9 cellular contexts compared by ENCODE assay signal in the genomic region with DNA sequence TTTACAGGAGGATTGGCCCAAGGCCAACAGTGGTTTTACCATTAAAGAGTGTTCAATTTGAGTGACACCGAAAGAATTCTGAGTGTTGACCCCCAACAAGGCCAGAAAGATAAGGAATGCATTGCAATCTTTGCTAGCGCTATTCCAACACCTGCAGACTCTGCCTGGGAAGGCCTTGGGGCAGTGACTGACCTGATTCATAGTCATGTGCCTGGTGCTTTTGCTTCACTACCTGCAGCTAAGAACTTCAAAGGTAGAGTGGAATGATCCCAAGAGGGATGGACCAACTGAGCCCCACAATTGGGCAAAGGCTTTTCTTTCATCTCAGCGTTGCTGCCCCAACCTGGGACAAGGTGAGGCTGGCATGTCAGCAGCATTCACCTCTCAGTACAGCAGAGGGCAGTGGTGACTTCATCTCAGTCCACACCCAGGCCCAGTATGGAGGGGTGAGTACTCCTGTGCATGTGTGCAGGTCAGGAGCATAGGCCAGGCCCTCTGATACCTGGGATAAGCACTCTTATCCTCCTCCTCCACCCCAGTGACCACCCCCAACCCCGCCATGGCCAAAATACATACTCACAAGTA.
A peak's percentile ranks its signal among the peaks of the same experiment; 100 is the strongest.
DNase-seq lines count a peak whose midpoint lies in the region; ATAC-seq and TF ChIP-seq lines count a peak whose summit lies in the region.
"Had no signal": no experiment of that assay in that cellular context is flagged by ENCODE, and none has a peak within 500 bp of the region (broad histone marks: within the 10 kb centered on the region; RNA-seq: fewer than 3 reads in every experiment).

No MANE protein-coding gene starts in this region.

- WGBS in heart left ventricle, 4 donors: 34 to 70% (median 51%) methylated on average over 2 to 4 of the region's 4 CpGs

- intact Hi-C loops in heart left ventricle (cut with DNase I): loop anchor here (1.0 to 10.0 kb wide), 7 partner anchors 149 to 277 kb away; a partner anchor contains a TSS

- DNase-seq in NCI-H2081 (lab: John Stamatoyannopoulos, UW) (peak; percentile 6 to 41), NCI-H2081 treated with DMSO at 0.1 percent for 48 hours (lab: John Stamatoyannopoulos, UW) (no peak), MG63 (peak; percentile 39), heart left ventricle (peak in 4 of 5 donors; percentile 22 to 37 (median 30))
- peak; percentile 21 to 33 for DNase-seq in activated CD4-positive, alpha-beta T cell treated with anti-CD3 and anti-CD28 coated beads, Interleukin-2, amount 50 U/mL, for 48 hours
- peak; percentile 23 for DNase-seq in stimulated activated CD4-positive, alpha-beta T cell treated with anti-CD3 and anti-CD28 coated beads, Interleukin-4, amount 100 ng/mL, for 24 hours

- H3K36me3 ChIP-seq in MG63 (no peaks in the 10 kb centered on the region), heart left ventricle (no peaks in the 10 kb centered on the region)
- H3K36me3 ChIP-seq: BLaER1 had no signal

- H3K4me1 ChIP-seq in heart left ventricle: peaks cover 0 to under 1% (median 0%) of the 10 kb centered on the region in 12 donors
- H3K4me1 ChIP-seq: BLaER1 had no signal

- TF ChIP-seq POLR2A in heart left ventricle (IDR thresholded peaks at IDR 0.05): no peak

- TF ChIP-seq CTCF in heart left ventricle (IDR thresholded peaks at IDR 0.05): peak in 11 of 12 donors; percentile 32 to 57 (median 46)

- H3K4me3 ChIP-seq in MG63 (no peak overlapping the region), heart left ventricle (no peak overlapping the region)
- H3K4me3 ChIP-seq: BLaER1 had no signal

- H3K9me3 ChIP-seq in MG63 (0 out of 2 replicates have a peak, but pooled peaks cover 8% of the 10 kb centered on the region), heart left ventricle (peaks cover 0 to 15% (median 7%) of the 10 kb centered on the region in 12 donors)

- no peak overlapping the region for H3K27ac ChIP-seq in heart left ventricle
- H3K27ac ChIP-seq: BLaER1 had no signal

- 0 out of 2 replicates have a peak, but pooled peaks cover 2% of the 10 kb centered on the region for H3K27me3 ChIP-seq in MG63
- no peaks in the 10 kb centered on the region for H3K27me3 ChIP-seq in heart left ventricle
- H3K27me3 ChIP-seq: BLaER1 had no signal

- ATAC-seq in heart left ventricle (peak; percentile 69 to 93 (median 92)), GM19455 (IDR thresholded peaks at IDR 0.05; ENCODE audit: unreplicated experiment) (no peak), HG02571 (IDR thresholded peaks at IDR 0.05; ENCODE audit: unreplicated experiment) (no peak)

Comparison
In these comparisons a context has a peak if more than half of its experiments do, and no peak if none do; other contexts are left out.
1. ATAC-seq: peak in heart left ventricle (4 of 4); none in GM19455 (single experiment) and HG02571 (single experiment).